In genomic region chr17:78817123-78817522, GRCh38 we compare ENCODE assay signal across 1 cellular context.
A peak's percentile ranks its signal among the peaks of the same experiment; 100 is the strongest.
TF ChIP-seq lines count a peak whose summit lies in the region.

No MANE protein-coding gene starts in this region.

TF ChIP-seq in K562, 482 proteins besides CTCF, POLR2A, EP300 and RAD21 (continued from another document):
- TF ChIP-seq THRB (CRISPR knock-in tag; conservative IDR thresholded peaks at IDR 0.05) = no peak
- TF ChIP-seq MAFF (IDR thresholded peaks at IDR 0.05; ENCODE audit: low read length) = peak; percentile 12; the same call in 1 of the 2 replicates
- peak; percentile 60 for TF ChIP-seq MAFK (IDR thresholded peaks at IDR 0.05; ENCODE audit: low read length)
TF ChIP-seq in K562: peak in this region for 4.
